ENCODE assay signal across 8 cellular contexts in the genomic region with DNA sequence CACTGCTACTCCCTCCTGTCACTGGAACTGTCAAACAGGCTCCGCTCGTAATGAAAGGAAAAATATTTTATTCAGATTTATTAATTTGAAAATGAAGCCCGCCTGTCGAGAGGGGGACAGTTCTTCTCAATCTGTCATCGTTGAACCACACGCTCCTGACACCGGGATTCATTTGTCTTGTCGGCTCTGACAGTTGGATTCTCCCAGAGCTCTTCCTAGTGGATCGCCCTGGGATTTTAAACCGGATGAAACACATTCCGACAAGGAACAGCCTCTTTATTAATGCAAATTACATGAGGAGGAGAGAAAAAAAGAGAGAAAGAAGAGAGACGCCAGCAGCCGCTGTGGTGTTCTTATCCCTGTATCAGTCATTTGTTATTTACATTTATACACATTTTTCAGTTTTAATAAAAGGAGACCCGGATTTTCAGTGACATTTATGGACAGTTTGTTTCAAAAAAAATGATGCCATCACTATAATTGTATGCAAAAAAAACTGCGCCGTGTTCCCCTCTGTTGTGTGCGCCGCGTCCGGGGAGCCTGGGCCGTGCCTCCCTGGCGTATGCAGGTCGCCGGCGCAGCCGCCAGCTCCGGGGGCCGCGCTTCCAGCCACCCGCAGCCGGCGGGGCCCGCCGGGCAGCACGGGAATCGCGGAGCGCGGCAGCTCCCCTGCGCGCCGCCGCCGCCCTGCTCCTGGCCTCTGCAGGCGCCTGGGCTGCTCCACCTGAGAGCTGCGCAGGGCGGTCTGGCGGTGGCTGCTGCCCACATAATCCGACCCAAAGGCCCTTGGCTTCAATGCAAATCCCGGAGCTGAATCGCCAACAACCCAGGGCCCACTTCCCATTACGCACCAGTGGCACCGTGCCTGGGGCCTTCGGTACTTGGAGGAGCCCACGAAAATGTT.
A peak's percentile ranks its signal among the peaks of the same experiment; 100 is the strongest.
DNase-seq lines count a peak whose midpoint lies in the region; ATAC-seq and TF ChIP-seq lines count a peak whose summit lies in the region.

No MANE protein-coding gene starts in this region.

- DNase-seq in HFF-Myc (ENCODE audit: extremely low read depth, low read depth) (no peak), astrocyte of the hippocampus (ENCODE audit: low read depth, low spot score) (peak; percentile 74), skeletal muscle cell (ENCODE audit: low read depth) (no peak), hepatic stellate cell (ENCODE audit: low spot score) (no peak), COR-L47 (lab: John Stamatoyannopoulos, UW) (no peak)
- no peak for DNase-seq in stimulated activated effector memory CD8-positive, alpha-beta T cell treated with anti-CD3 and anti-CD28 coated beads, Interleukin-12 subunit alpha, Interleukin-12 subunit beta, amount 100 ng/mL, for 72 hours (ENCODE audit: low spot score in 2 of 2)
- no peak for DNase-seq in activated effector memory CD4-positive, alpha-beta T cell treated with Interleukin-2 at 50 U/mL for 16 hours

- H3K4me3 Mint-ChIP-seq in stimulated activated effector memory CD8-positive, alpha-beta T cell treated with anti-CD3 and anti-CD28 coated beads, Interleukin-12 subunit alpha, Interleukin-12 subunit beta, amount 100 ng/mL, for 72 hours: no peak overlapping the region

- no peaks in the 10 kb centered on the region for H3K36me3 Mint-ChIP-seq in stimulated activated effector memory CD8-positive, alpha-beta T cell treated with anti-CD3 and anti-CD28 coated beads, Interleukin-12 subunit alpha, Interleukin-12 subunit beta, amount 100 ng/mL, for 72 hours

- H3K27ac Mint-ChIP-seq in stimulated activated effector memory CD8-positive, alpha-beta T cell treated with anti-CD3 and anti-CD28 coated beads, Interleukin-12 subunit alpha, Interleukin-12 subunit beta, amount 100 ng/mL, for 72 hours: no peak overlapping the region

- no peak for ATAC-seq in stimulated activated effector memory CD8-positive, alpha-beta T cell treated with anti-CD3 and anti-CD28 coated beads, Interleukin-12 subunit alpha, Interleukin-12 subunit beta, amount 100 ng/mL, for 72 hours

- H3K9me3 Mint-ChIP-seq in stimulated activated effector memory CD8-positive, alpha-beta T cell treated with anti-CD3 and anti-CD28 coated beads, Interleukin-12 subunit alpha, Interleukin-12 subunit beta, amount 100 ng/mL, for 72 hours: peaks cover 9% of the 10 kb centered on the region

- H3K4me1 Mint-ChIP-seq in stimulated activated effector memory CD8-positive, alpha-beta T cell treated with anti-CD3 and anti-CD28 coated beads, Interleukin-12 subunit alpha, Interleukin-12 subunit beta, amount 100 ng/mL, for 72 hours: no peaks in the 10 kb centered on the region

- H3K4me3 ChIP-seq in HFF-Myc (replicated peaks; ENCODE audit: low read depth, low read length) (peak overlapping the region; percentile 23), iPS-11a (ENCODE audit: low read depth, low read length) (peak overlapping the region; percentile 17), skeletal muscle cell (ENCODE audit: low read depth, low read length) (peak overlapping the region; percentile 27)

- no peak for TF ChIP-seq CTCF in HFF-Myc (IDR thresholded peaks at IDR 0.05; ENCODE audit: low read depth, low read length, missing control alignments)
